Comparison of ENCODE assay signal across 1 cellular context in the genomic region with DNA sequence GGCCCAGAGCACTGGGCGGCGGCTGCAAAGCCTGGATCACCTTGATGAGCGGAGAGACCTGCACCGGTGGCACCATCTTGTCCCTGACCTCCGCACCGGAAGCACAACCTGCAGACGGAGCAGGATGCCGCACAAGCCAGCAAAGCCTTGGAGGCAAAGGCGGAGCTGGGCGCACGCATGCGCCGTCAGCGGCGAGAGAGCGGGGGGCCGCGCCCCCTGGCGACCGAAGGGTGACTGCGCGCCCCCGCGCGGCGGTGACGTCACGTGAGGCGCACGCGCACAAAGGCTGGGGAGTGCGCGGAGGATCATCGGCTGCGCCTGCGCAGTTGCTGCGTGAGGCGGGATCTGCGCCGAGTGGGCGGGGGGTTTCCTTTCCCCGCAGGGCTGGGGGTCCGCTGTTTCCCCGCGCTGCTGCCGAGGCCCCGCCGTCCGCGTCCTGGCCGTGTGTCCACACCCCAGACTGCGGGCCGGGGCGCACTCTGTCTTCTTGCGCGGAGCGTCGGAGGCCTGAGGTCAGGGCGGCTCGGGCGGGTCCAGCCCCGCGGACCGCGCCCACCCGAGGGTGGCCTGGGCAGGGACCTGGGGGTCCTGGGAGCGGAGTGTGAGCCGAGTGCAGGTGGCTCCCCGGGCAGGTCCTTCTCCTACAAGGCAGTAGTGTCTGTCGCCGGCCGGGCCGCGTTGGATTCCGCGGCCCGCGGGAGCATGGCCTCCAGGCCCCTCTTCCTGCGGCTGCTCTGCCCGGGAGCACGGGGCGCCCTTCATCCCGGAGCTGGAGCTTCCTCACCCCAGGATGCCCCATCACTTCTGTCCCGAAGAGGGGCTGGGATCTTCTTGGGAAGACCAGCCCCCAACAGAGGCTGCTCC.
TF ChIP-seq lines count a peak whose summit lies in the region.

A gene with protein sequence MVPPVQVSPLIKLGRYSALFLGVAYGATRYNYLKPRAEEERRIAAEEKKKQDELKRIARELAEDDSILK (minus strand): TSS at position 105 of the 864 bp plus-strand sequence. CDS start 29 bp downstream, at position 76.
A gene with protein sequence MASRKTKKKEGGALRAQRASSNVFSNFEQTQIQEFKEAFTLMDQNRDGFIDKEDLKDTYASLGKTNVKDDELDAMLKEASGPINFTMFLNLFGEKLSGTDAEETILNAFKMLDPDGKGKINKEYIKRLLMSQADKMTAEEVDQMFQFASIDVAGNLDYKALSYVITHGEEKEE (plus strand): TSS at position 371 of the 864 bp plus-strand sequence. CDS start 3,485 bp downstream, outside the sequence.

TF ChIP-seq in HepG2, 621 proteins besides CTCF, POLR2A, EP300 and RAD21 (continued from another document and continues in another):
- TF ChIP-seq, protein P1, sequence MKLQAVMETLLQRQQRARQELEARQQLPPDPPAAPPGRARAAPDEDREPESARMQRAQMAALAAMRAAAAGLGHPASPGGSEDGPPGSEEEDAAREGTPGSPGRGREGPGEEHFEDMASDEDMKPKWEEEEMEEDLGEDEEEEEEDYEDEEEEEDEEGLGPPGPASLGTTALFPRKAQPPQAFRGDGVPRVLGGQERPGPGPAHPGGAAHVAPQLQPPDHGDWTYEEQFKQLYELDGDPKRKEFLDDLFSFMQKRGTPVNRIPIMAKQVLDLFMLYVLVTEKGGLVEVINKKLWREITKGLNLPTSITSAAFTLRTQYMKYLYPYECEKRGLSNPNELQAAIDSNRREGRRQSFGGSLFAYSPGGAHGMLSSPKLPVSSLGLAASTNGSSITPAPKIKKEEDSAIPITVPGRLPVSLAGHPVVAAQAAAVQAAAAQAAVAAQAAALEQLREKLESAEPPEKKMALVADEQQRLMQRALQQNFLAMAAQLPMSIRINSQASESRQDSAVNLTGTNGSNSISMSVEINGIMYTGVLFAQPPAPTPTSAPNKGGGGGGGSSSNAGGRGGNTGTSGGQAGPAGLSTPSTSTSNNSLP (IDR thresholded peaks at IDR 0.05; ENCODE audit: low read depth, low read length), result no peak
- TF ChIP-seq ZNF790 (CRISPR knock-in tag; IDR thresholded peaks at IDR 0.05; ENCODE audit: borderline replicate concordance) (no peak), MTF1 (CRISPR knock-in tag; IDR thresholded peaks at IDR 0.05) (peak; percentile 54; the same call in 1 of the 2 replicates), ZFP36L1 (CRISPR knock-in tag; IDR thresholded peaks at IDR 0.05) (0 out of 2 replicates have a peak, but pooled peaks have one; percentile 58), ZNF180 (CRISPR knock-in tag; IDR thresholded peaks at IDR 0.05; ENCODE audit: borderline replicate concordance, low read depth) (no peak), FIP1L1 (IDR thresholded peaks at IDR 0.05; ENCODE audit: borderline replicate concordance, insufficient read depth, low read depth, low read length) (peak; percentile 55; the same call in 1 of the 2 replicates), ZNF17 (CRISPR knock-in tag; IDR thresholded peaks at IDR 0.05) (no peak), MXI1 (IDR thresholded peaks at IDR 0.05; ENCODE audit: borderline replicate concordance, low read depth, low read length) (peak; percentile 79), GFI1 (CRISPR knock-in tag; IDR thresholded peaks at IDR 0.05; ENCODE audit: borderline replicate concordance) (0 out of 2 replicates have a peak, but pooled peaks have one; percentile 60), ZNF678 (CRISPR knock-in tag; IDR thresholded peaks at IDR 0.05) (peak; percentile 83; the same call in 1 of the 2 replicates), XRCC5 (optimal IDR thresholded peaks at IDR 0.05; ENCODE audit: low read length) (peak; percentile 90), HCFC1 (IDR thresholded peaks at IDR 0.05; ENCODE audit: low read depth, low read length) (peak; percentile 59), SNAPC2 (CRISPR knock-in tag; IDR thresholded peaks at IDR 0.05) (0 out of 2 replicates have a peak, but pooled peaks have one; percentile 5), NAIF1 (CRISPR knock-in tag; IDR thresholded peaks at IDR 0.05; ENCODE audit: borderline replicate concordance) (peak; percentile 79; the same call in 1 of the 2 replicates), FOXP1 (IDR thresholded peaks at IDR 0.05) (no peak), FOXP1 (CRISPR knock-in tag; IDR thresholded peaks at IDR 0.05) (0 out of 2 replicates have a peak, but pooled peaks have one; percentile 10), ZNF326 (CRISPR knock-in tag; IDR thresholded peaks at IDR 0.05; ENCODE audit: borderline replicate concordance) (no peak; the same call in 1 of the 2 replicates), ATF1 (CRISPR knock-in tag; IDR thresholded peaks at IDR 0.05) (no peak), ZMAT5 (CRISPR knock-in tag; IDR thresholded peaks at IDR 0.05; ENCODE audit: borderline replicate concordance, low read depth) (no peak), PAX8 (CRISPR knock-in tag; IDR thresholded peaks at IDR 0.05; ENCODE audit: borderline replicate concordance) (peak; percentile 77; the same call in 1 of the 2 replicates), ARID2 (CRISPR knock-in tag; IDR thresholded peaks at IDR 0.05; ENCODE audit: borderline replicate concordance) (no peak), AGO1 (IDR thresholded peaks at IDR 0.05; ENCODE audit: low read depth, low read length, poor library complexity, severe bottlenecking) (peak; percentile 68), TAF1 (CRISPR knock-in tag; IDR thresholded peaks at IDR 0.05) (peak; percentile 81), MAFG (CRISPR knock-in tag; IDR thresholded peaks at IDR 0.05) (no peak), HNRNPLL (IDR thresholded peaks at IDR 0.05; ENCODE audit: low read depth, low read length, poor library complexity, severe bottlenecking) (peak; percentile 31), ZNF224 (CRISPR knock-in tag; IDR thresholded peaks at IDR 0.05) (peak; percentile 84; the same call in 1 of the 2 replicates), SP2 (CRISPR knock-in tag; IDR thresholded peaks at IDR 0.05) (peak; percentile 51), ZNF3 (CRISPR knock-in tag; IDR thresholded peaks at IDR 0.05) (no peak; the same call in 1 of the 2 replicates), ZFAT (CRISPR knock-in tag; conservative IDR thresholded peaks at IDR 0.05) (no peak), YEATS2 (CRISPR knock-in tag; IDR thresholded peaks at IDR 0.05; ENCODE audit: borderline replicate concordance) (peak; percentile 83)
- TF ChIP-seq, protein P2, sequence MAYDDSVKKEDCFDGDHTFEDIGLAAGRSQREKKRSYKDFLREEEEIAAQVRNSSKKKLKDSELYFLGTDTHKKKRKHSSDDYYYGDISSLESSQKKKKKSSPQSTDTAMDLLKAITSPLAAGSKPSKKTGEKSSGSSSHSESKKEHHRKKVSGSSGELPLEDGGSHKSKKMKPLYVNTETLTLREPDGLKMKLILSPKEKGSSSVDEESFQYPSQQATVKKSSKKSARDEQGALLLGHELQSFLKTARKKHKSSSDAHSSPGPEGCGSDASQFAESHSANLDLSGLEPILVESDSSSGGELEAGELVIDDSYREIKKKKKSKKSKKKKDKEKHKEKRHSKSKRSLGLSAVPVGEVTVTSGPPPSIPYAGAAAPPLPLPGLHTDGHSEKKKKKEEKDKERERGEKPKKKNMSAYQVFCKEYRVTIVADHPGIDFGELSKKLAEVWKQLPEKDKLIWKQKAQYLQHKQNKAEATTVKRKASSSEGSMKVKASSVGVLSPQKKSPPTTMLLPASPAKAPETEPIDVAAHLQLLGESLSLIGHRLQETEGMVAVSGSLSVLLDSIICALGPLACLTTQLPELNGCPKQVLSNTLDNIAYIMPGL (CRISPR knock-in tag; IDR thresholded peaks at IDR 0.05; ENCODE audit: borderline replicate concordance in 1 of 2, low read depth in 1 of 2), result peak; percentile 74 to 88; a peak in 3 of 4 replicates
- TF ChIP-seq, protein P3, sequence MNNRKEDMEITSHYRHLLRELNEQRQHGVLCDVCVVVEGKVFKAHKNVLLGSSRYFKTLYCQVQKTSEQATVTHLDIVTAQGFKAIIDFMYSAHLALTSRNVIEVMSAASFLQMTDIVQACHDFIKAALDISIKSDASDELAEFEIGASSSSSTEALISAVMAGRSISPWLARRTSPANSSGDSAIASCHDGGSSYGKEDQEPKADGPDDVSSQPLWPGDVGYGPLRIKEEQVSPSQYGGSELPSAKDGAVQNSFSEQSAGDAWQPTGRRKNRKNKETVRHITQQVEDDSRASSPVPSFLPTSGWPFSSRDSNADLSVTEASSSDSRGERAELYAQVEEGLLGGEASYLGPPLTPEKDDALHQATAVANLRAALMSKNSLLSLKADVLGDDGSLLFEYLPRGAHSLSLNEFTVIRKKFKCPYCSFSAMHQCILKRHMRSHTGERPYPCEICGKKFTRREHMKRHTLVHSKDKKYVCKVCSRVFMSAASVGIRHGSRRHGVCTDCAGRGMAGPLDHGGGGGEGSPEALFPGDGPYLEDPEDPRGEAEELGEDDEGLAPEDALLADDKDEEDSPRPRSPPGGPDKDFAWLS (CRISPR knock-in tag; IDR thresholded peaks at IDR 0.05; ENCODE audit: borderline replicate concordance), result no peak
- TF ChIP-seq, protein P4, sequence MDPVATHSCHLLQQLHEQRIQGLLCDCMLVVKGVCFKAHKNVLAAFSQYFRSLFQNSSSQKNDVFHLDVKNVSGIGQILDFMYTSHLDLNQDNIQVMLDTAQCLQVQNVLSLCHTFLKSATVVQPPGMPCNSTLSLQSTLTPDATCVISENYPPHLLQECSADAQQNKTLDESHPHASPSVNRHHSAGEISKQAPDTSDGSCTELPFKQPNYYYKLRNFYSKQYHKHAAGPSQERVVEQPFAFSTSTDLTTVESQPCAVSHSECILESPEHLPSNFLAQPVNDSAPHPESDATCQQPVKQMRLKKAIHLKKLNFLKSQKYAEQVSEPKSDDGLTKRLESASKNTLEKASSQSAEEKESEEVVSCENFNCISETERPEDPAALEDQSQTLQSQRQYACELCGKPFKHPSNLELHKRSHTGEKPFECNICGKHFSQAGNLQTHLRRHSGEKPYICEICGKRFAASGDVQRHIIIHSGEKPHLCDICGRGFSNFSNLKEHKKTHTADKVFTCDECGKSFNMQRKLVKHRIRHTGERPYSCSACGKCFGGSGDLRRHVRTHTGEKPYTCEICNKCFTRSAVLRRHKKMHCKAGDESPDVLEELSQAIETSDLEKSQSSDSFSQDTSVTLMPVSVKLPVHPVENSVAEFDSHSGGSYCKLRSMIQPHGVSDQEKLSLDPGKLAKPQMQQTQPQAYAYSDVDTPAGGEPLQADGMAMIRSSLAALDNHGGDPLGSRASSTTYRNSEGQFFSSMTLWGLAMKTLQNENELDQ (CRISPR knock-in tag; IDR thresholded peaks at IDR 0.05; ENCODE audit: borderline replicate concordance), result no peak
- TF ChIP-seq, protein P5, sequence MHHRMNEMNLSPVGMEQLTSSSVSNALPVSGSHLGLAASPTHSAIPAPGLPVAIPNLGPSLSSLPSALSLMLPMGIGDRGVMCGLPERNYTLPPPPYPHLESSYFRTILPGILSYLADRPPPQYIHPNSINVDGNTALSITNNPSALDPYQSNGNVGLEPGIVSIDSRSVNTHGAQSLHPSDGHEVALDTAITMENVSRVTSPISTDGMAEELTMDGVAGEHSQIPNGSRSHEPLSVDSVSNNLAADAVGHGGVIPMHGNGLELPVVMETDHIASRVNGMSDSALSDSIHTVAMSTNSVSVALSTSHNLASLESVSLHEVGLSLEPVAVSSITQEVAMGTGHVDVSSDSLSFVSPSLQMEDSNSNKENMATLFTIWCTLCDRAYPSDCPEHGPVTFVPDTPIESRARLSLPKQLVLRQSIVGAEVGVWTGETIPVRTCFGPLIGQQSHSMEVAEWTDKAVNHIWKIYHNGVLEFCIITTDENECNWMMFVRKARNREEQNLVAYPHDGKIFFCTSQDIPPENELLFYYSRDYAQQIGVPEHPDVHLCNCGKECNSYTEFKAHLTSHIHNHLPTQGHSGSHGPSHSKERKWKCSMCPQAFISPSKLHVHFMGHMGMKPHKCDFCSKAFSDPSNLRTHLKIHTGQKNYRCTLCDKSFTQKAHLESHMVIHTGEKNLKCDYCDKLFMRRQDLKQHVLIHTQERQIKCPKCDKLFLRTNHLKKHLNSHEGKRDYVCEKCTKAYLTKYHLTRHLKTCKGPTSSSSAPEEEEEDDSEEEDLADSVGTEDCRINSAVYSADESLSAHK (CRISPR knock-in tag; IDR thresholded peaks at IDR 0.05; ENCODE audit: borderline replicate concordance), result no peak
- TF ChIP-seq, protein P6, sequence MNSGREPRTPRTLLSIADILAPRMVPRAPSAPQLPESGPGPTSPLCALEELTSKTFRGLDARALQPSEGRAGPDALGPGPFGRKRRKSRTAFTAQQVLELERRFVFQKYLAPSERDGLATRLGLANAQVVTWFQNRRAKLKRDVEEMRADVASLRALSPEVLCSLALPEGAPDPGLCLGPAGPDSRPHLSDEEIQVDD (CRISPR knock-in tag; IDR thresholded peaks at IDR 0.05; ENCODE audit: borderline replicate concordance), result peak; percentile 20; the same call in 1 of the 2 replicates
- TF ChIP-seq, protein P7, sequence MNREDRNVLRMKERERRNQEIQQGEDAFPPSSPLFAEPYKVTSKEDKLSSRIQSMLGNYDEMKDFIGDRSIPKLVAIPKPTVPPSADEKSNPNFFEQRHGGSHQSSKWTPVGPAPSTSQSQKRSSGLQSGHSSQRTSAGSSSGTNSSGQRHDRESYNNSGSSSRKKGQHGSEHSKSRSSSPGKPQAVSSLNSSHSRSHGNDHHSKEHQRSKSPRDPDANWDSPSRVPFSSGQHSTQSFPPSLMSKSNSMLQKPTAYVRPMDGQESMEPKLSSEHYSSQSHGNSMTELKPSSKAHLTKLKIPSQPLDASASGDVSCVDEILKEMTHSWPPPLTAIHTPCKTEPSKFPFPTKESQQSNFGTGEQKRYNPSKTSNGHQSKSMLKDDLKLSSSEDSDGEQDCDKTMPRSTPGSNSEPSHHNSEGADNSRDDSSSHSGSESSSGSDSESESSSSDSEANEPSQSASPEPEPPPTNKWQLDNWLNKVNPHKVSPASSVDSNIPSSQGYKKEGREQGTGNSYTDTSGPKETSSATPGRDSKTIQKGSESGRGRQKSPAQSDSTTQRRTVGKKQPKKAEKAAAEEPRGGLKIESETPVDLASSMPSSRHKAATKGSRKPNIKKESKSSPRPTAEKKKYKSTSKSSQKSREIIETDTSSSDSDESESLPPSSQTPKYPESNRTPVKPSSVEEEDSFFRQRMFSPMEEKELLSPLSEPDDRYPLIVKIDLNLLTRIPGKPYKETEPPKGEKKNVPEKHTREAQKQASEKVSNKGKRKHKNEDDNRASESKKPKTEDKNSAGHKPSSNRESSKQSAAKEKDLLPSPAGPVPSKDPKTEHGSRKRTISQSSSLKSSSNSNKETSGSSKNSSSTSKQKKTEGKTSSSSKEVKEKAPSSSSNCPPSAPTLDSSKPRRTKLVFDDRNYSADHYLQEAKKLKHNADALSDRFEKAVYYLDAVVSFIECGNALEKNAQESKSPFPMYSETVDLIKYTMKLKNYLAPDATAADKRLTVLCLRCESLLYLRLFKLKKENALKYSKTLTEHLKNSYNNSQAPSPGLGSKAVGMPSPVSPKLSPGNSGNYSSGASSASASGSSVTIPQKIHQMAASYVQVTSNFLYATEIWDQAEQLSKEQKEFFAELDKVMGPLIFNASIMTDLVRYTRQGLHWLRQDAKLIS (CRISPR knock-in tag; IDR thresholded peaks at IDR 0.05), result no peak
